21 cellular contexts compared by ENCODE assay signal in genomic region chr1:28663871-28664470, GRCh38. TPM values are rescaled to one million over a fixed set of nuclear protein-coding genes. Genes with fewer than 3 reads are reported as not detected.
DNase-seq lines count a peak whose midpoint lies in the region; ATAC-seq and TF ChIP-seq lines count a peak whose summit lies in the region.
"Had no signal": no experiment of that assay in that cellular context is flagged by ENCODE, and none has a peak within 500 bp of the region (broad histone marks: within the 10 kb centered on the region; RNA-seq: fewer than 3 reads in every experiment).

No MANE protein-coding gene starts in this region.

- no peak overlapping the region for H2BK15ac ChIP-seq in mesenchymal stem cell (ENCODE audit: low read depth, poor library complexity, severe bottlenecking)

- no peaks in the 10 kb centered on the region for H3K36me3 Mint-ChIP-seq in activated naive CD4-positive, alpha-beta T cell treated with anti-CD3 and anti-CD28 coated beads, Interleukin-2, amount 50 U/mL, for 72 hours
- no peaks in the 10 kb centered on the region for H3K36me3 Mint-ChIP-seq in activated T-helper 17 cell treated with anti-CD3 and anti-CD28 coated beads, Interleukin-2, amount 50 U/mL, for 72 hours (ENCODE audit: low read depth)
- H3K36me3 Mint-ChIP-seq in type B pancreatic cell, result no peaks in the 10 kb centered on the region
- H3K36me3 Mint-ChIP-seq: activated naive CD8-positive, alpha-beta T cell had no signal

- H3K4ac ChIP-seq in mesenchymal stem cell (ENCODE audit: low read depth in 1 of 2, low read length in 2 of 2), result no peak overlapping the region

- H3K9me3 Mint-ChIP-seq in activated naive CD4-positive, alpha-beta T cell treated with anti-CD3 and anti-CD28 coated beads, Interleukin-2, amount 50 U/mL, for 72 hours, result no peaks in the 10 kb centered on the region
- no peaks in the 10 kb centered on the region for H3K9me3 Mint-ChIP-seq in activated T-helper 17 cell treated with anti-CD3 and anti-CD28 coated beads, Interleukin-2, amount 50 U/mL, for 72 hours
- H3K9me3 Mint-ChIP-seq in type B pancreatic cell, result no peaks in the 10 kb centered on the region

- no peak overlapping the region for H3K4me2 ChIP-seq in mesenchymal stem cell (ENCODE audit: low read length, poor library complexity, severe bottlenecking)
- H3K4me2 ChIP-seq: BLaER1 treated with 17β-estradiol and CSF1 and Interleukin-3, amounts not matched to agents 10 nM and 100 nM had no signal

- no peak overlapping the region for H2BK120ac ChIP-seq in mesenchymal stem cell (ENCODE audit: low read depth, low read length)

- H3K23ac ChIP-seq in mesenchymal stem cell (ENCODE audit: low read length in 2 of 2), result no peak overlapping the region

- H3K27ac ChIP-seq in mesenchymal stem cell (ENCODE audit: low read length, poor library complexity, severe bottlenecking) (no peak overlapping the region), brain microvascular endothelial cell (no peak overlapping the region)
- H3K27ac ChIP-seq: BLaER1 treated with 17β-estradiol and CSF1 and Interleukin-3, amounts not matched to agents 10 nM and 100 nM; esophagus squamous epithelium; heart left ventricle had no signal

- in situ Hi-C loops in brain microvascular endothelial cell (cut with HindIII; ENCODE audit: low pct_ligation_motif_present, low sequenced_read_pairs), result no loop called here

- H3K4me3 Mint-ChIP-seq in activated T-helper 17 cell treated with anti-CD3 and anti-CD28 coated beads, Interleukin-2, amount 50 U/mL, for 72 hours, result no peak overlapping the region
- no peak overlapping the region for H3K4me3 Mint-ChIP-seq in type B pancreatic cell
- H3K4me3 Mint-ChIP-seq: activated naive CD8-positive, alpha-beta T cell had no signal

- DNase-seq in activated naive CD4-positive, alpha-beta T cell treated with anti-CD3 and anti-CD28 coated beads, Interleukin-2, amount 50 U/mL, for 72 hours (ENCODE audit: low spot score in 2 of 2), result no peak
- DNase-seq in activated naive CD4-positive, alpha-beta T cell (lab: John Stamatoyannopoulos, UW), result no peak
- no peak for DNase-seq in mesenchymal stem cell
- DNase-seq in type B pancreatic cell (ENCODE audit: extremely low spot score, unreplicated experiment), result no peak
- DNase-seq in stimulated activated CD4-positive, alpha-beta T cell treated with anti-CD3 and anti-CD28 coated beads, Interleukin-12 subunit alpha, Interleukin-12 subunit beta, amount 100 ng/mL, for 4 hours, result no peak
- DNase-seq in brain microvascular endothelial cell, result no peak
- DNase-seq: activated CD4-positive, alpha-beta T cell treated with anti-CD3 and anti-CD28 coated beads, Interleukin-2, amount 50 U/mL, for 1 hour; effector CD4-positive, alpha-beta T cell; esophagus squamous epithelium; heart left ventricle; NCI-H1436 treated with DMSO at 0.1 percent for 48 hours; NCI-H226 had no signal

- H2AFZ ChIP-seq in mesenchymal stem cell (ENCODE audit: low read depth, low read length), result no peak overlapping the region

- no peak overlapping the region for H2BK5ac ChIP-seq in mesenchymal stem cell (ENCODE audit: low read depth, low read length, poor library complexity, severe bottlenecking)

- no peak overlapping the region for H3K14ac ChIP-seq in mesenchymal stem cell (ENCODE audit: low read length in 2 of 2)

- no peak for ATAC-seq in activated naive CD4-positive, alpha-beta T cell treated with anti-CD3 and anti-CD28 coated beads, Interleukin-2, amount 50 U/mL, for 72 hours
- no peak for ATAC-seq in activated T-helper 17 cell treated with anti-CD3 and anti-CD28 coated beads, Interleukin-2, amount 50 U/mL, for 72 hours (replicated peaks)
- ATAC-seq in GM18520 (IDR thresholded peaks at IDR 0.05; ENCODE audit: unreplicated experiment), result no peak
- ATAC-seq: heart left ventricle had no signal

- TF ChIP-seq CTCF in type B pancreatic cell (conservative IDR thresholded peaks at IDR 0.05), result no peak
- TF ChIP-seq CTCF in brain microvascular endothelial cell (IDR thresholded peaks at IDR 0.05; ENCODE audit: low read depth, low read length, missing control alignments), result no peak

- H4K8ac ChIP-seq in mesenchymal stem cell (ENCODE audit: low read length), result no peak overlapping the region

- H3K36me3 ChIP-seq in mesenchymal stem cell (ENCODE audit: control insufficient read depth in 1 of 2, insufficient read depth in 2 of 2, low read depth in 1 of 2, low read length in 2 of 2), result no peaks in the 10 kb centered on the region
- no peaks in the 10 kb centered on the region for H3K36me3 ChIP-seq in brain microvascular endothelial cell (replicated peaks)
- H3K36me3 ChIP-seq: BLaER1 treated with 17β-estradiol and CSF1 and Interleukin-3, amounts not matched to agents 10 nM and 100 nM; esophagus squamous epithelium; heart left ventricle had no signal

- peak overlapping the region; percentile 75 to 80 for H3K27ac Mint-ChIP-seq in activated naive CD4-positive, alpha-beta T cell treated with anti-CD3 and anti-CD28 coated beads, Interleukin-2, amount 50 U/mL, for 72 hours
- H3K27ac Mint-ChIP-seq in activated T-helper 17 cell treated with anti-CD3 and anti-CD28 coated beads, Interleukin-2, amount 50 U/mL, for 72 hours, result peak overlapping the region; percentile 69
- H3K27ac Mint-ChIP-seq in type B pancreatic cell, result peak overlapping the region; percentile 42
- H3K27ac Mint-ChIP-seq: activated naive CD8-positive, alpha-beta T cell had no signal

- H3K9me3 ChIP-seq in mesenchymal stem cell (ENCODE audit: control insufficient read depth, low read length), result no peaks in the 10 kb centered on the region
- H3K9me3 ChIP-seq: BLaER1 treated with 17β-estradiol and CSF1 and Interleukin-3, amounts not matched to agents 10 nM and 100 nM; esophagus squamous epithelium; heart left ventricle had no signal

- peaks cover 11% of the 10 kb centered on the region for H3K4me1 Mint-ChIP-seq in activated T-helper 17 cell treated with anti-CD3 and anti-CD28 coated beads, Interleukin-2, amount 50 U/mL, for 72 hours
- peaks cover 6% of the 10 kb centered on the region for H3K4me1 Mint-ChIP-seq in type B pancreatic cell (ENCODE audit: unreplicated experiment)

- H3K4me1 ChIP-seq in mesenchymal stem cell (ENCODE audit: control insufficient read depth, insufficient read depth, low read depth, low read length), result peaks cover 5% of the 10 kb centered on the region

- no peak overlapping the region for H2BK12ac ChIP-seq in mesenchymal stem cell (ENCODE audit: low read length in 2 of 2)

- H3K27me3 Mint-ChIP-seq in activated T-helper 17 cell treated with anti-CD3 and anti-CD28 coated beads, Interleukin-2, amount 50 U/mL, for 72 hours, result no peaks in the 10 kb centered on the region
- H3K27me3 Mint-ChIP-seq in type B pancreatic cell, result no peaks in the 10 kb centered on the region
- H3K27me3 Mint-ChIP-seq: activated naive CD8-positive, alpha-beta T cell had no signal

- H3K27me3 ChIP-seq in mesenchymal stem cell (ENCODE audit: control insufficient read depth in 1 of 2, insufficient read depth in 1 of 2, low read length in 2 of 2), result no peaks in the 10 kb centered on the region
- no peaks in the 10 kb centered on the region for H3K27me3 ChIP-seq in brain microvascular endothelial cell (replicated peaks)
- H3K27me3 ChIP-seq: BLaER1 treated with 17β-estradiol and CSF1 and Interleukin-3, amounts not matched to agents 10 nM and 100 nM; esophagus squamous epithelium; heart left ventricle had no signal

- 78% methylated on average over 5 of the region's 7 CpGs for WGBS in mesenchymal stem cell

- H3K9ac ChIP-seq in mesenchymal stem cell (ENCODE audit: low read length), result peak overlapping the region; percentile 48
- H3K9ac ChIP-seq: BLaER1 treated with 17β-estradiol and CSF1 and Interleukin-3, amounts not matched to agents 10 nM and 100 nM had no signal

- no peak overlapping the region for H2AK5ac ChIP-seq in mesenchymal stem cell (ENCODE audit: low read length, severe bottlenecking)

- no peaks in the 10 kb centered on the region for H3K79me1 ChIP-seq in mesenchymal stem cell (replicated peaks; ENCODE audit: low read length, poor library complexity, severe bottlenecking)

- peak overlapping the region; percentile 39 for H4K91ac ChIP-seq in mesenchymal stem cell (ENCODE audit: low read length)

- no peak overlapping the region for H3K18ac ChIP-seq in mesenchymal stem cell (ENCODE audit: low read depth in 1 of 2, low read length in 2 of 2)

- H3K4me3 ChIP-seq in mesenchymal stem cell (ENCODE audit: insufficient read depth in 1 of 2, low read depth in 1 of 2, low read length in 2 of 2) (no peak overlapping the region), brain microvascular endothelial cell (ENCODE audit: low read depth, low read length) (no peak overlapping the region)
- H3K4me3 ChIP-seq: BLaER1 treated with 17β-estradiol and CSF1 and Interleukin-3, amounts not matched to agents 10 nM and 100 nM; esophagus squamous epithelium; heart left ventricle; lung had no signal

RNA-seq across cellular contexts. Expression of gene GMEB1, which starts 4.6 kb away (rescaled TPM):
- total RNA-seq in activated naive CD4-positive, alpha-beta T cell treated with anti-CD3 and anti-CD28 coated beads, Interleukin-2, amount 50 U/mL, for 72 hours, result 10 to 100 TPM; 18.9 to 26.7 TPM
- 10 to 100 TPM; 27.4 to 33.1 TPM for total RNA-seq in activated T-helper 17 cell treated with anti-CD3 and anti-CD28 coated beads, Interleukin-2, amount 50 U/mL, for 72 hours
- 7.2 TPM for polyA plus RNA-seq in mesenchymal stem cell (2013, experiment 1 of 2)
- 7.4 TPM for polyA plus RNA-seq in mesenchymal stem cell (2013, experiment 2 of 2)
- 17.9 and 18.0 TPM in 2 replicates for total RNA-seq in type B pancreatic cell (ENCODE audit: low replicate concordance)

RNA-seq across cellular contexts. Expression of gene RNU11, which starts 15.6 kb away (rescaled TPM):
- total RNA-seq in activated naive CD4-positive, alpha-beta T cell treated with anti-CD3 and anti-CD28 coated beads, Interleukin-2, amount 50 U/mL, for 72 hours, result not detected
- total RNA-seq in activated T-helper 17 cell treated with anti-CD3 and anti-CD28 coated beads, Interleukin-2, amount 50 U/mL, for 72 hours, result not detected
- polyA plus RNA-seq in mesenchymal stem cell (2013, experiment 1 of 2), result not detected
- not detected for polyA plus RNA-seq in mesenchymal stem cell (2013, experiment 2 of 2)
- total RNA-seq in type B pancreatic cell (ENCODE audit: low replicate concordance), result not detected in 2 replicates
- total RNA-seq: A172, esophagus squamous epithelium, heart left ventricle, lung, pulmonary artery endothelial cell had no signal
- polyA plus RNA-seq: heart left ventricle, lung, neural cell, thymus had no signal

RNA-seq across cellular contexts. Expression of gene TAF12, which starts 21.1 kb away (rescaled TPM):
- total RNA-seq in activated naive CD4-positive, alpha-beta T cell treated with anti-CD3 and anti-CD28 coated beads, Interleukin-2, amount 50 U/mL, for 72 hours, result 10 to 100 TPM; 20.9 to 35.7 TPM
- total RNA-seq in activated T-helper 17 cell treated with anti-CD3 and anti-CD28 coated beads, Interleukin-2, amount 50 U/mL, for 72 hours, result 10 to 100 TPM; 15.0 to 28.4 TPM
- 41.7 TPM for polyA plus RNA-seq in mesenchymal stem cell (2013, experiment 1 of 2)
- polyA plus RNA-seq in mesenchymal stem cell (2013, experiment 2 of 2), result 41.4 TPM
- 16.2 and 20.8 TPM in 2 replicates for total RNA-seq in type B pancreatic cell (ENCODE audit: low replicate concordance)
